17 cellular contexts compared by ENCODE assay signal in genomic region chr2:9490789-9491188, GRCh38. TPM values are rescaled to one million over a fixed set of nuclear protein-coding genes. Genes with fewer than 3 reads are reported as not detected.
"Had no signal": no experiment of that assay in that cellular context is flagged by ENCODE, and none has a peak within 500 bp of the region (broad histone marks: within the 10 kb centered on the region; RNA-seq: fewer than 3 reads in every experiment).

No MANE protein-coding gene starts in this region.

- ATAC-seq: effector memory CD8-positive, alpha-beta T cell; left cardiac atrium; lower lobe of right lung had no signal

- H3K4me3 Mint-ChIP-seq: activated CD4-positive, alpha-beta T cell treated with anti-CD3 and anti-CD28 coated beads, Interleukin-2, amount 10 ng/mL, durations not matched to agents 7 days and 5 days; effector memory CD8-positive, alpha-beta T cell; stimulated activated naive CD8-positive, alpha-beta T cell treated with anti-CD3 and anti-CD28 coated beads, Interleukin-15, Interleukin-2, amounts not matched to agents 100 ng/mL and 50 ng/mL, for 24 hours had no signal

- H3K4me1 ChIP-seq: ascending aorta, breast epithelium, lower lobe of right lung, SJCRH30 had no signal

- H3K9me3 ChIP-seq: ascending aorta, breast epithelium, heart right ventricle, lower lobe of right lung, neutrophil, SJCRH30, upper lobe of left lung had no signal

- DNase-seq: activated CD4-positive, alpha-beta T cell treated with anti-CD3 and anti-CD28 coated beads, Interleukin-2, amount 10 ng/mL, durations not matched to agents 7 days and 5 days; activated CD4-positive, CD25-positive, alpha-beta regulatory T cell; activated gamma-delta T cell treated with Interleukin-2 at 50 U/mL for 16 hours; dermis blood vessel endothelial cell; effector memory CD8-positive, alpha-beta T cell; heart right ventricle; left cardiac atrium; lower lobe of right lung; midbrain; SJCRH30; stimulated activated CD4-positive, alpha-beta T cell treated with anti-CD3 and anti-CD28 coated beads, Interleukin-2, amount 100 ng/mL, for 48 hours; T-helper 2 cell; upper lobe of left lung had no signal

- H3K9me3 Mint-ChIP-seq: activated CD4-positive, alpha-beta T cell treated with anti-CD3 and anti-CD28 coated beads, Interleukin-2, amount 10 ng/mL, durations not matched to agents 7 days and 5 days; effector memory CD8-positive, alpha-beta T cell; stimulated activated naive CD8-positive, alpha-beta T cell treated with anti-CD3 and anti-CD28 coated beads, Interleukin-15, Interleukin-2, amounts not matched to agents 100 ng/mL and 50 ng/mL, for 24 hours had no signal

- H3K27me3 Mint-ChIP-seq: activated CD4-positive, alpha-beta T cell treated with anti-CD3 and anti-CD28 coated beads, Interleukin-2, amount 10 ng/mL, durations not matched to agents 7 days and 5 days; effector memory CD8-positive, alpha-beta T cell; stimulated activated naive CD8-positive, alpha-beta T cell treated with anti-CD3 and anti-CD28 coated beads, Interleukin-15, Interleukin-2, amounts not matched to agents 100 ng/mL and 50 ng/mL, for 24 hours had no signal

- H3K27ac Mint-ChIP-seq: activated CD4-positive, alpha-beta T cell treated with anti-CD3 and anti-CD28 coated beads, Interleukin-2, amount 10 ng/mL, durations not matched to agents 7 days and 5 days; stimulated activated naive CD8-positive, alpha-beta T cell treated with anti-CD3 and anti-CD28 coated beads, Interleukin-15, Interleukin-2, amounts not matched to agents 100 ng/mL and 50 ng/mL, for 24 hours had no signal

- H3K4me3 ChIP-seq: ascending aorta, breast epithelium, heart right ventricle, lower lobe of right lung, SJCRH30, upper lobe of left lung had no signal

- H3K27ac ChIP-seq: ascending aorta, breast epithelium, heart right ventricle, lower lobe of right lung, SJCRH30, upper lobe of left lung had no signal

- H3K27me3 ChIP-seq: ascending aorta, breast epithelium, heart right ventricle, neutrophil, SJCRH30, upper lobe of left lung had no signal

RNA-seq across cellular contexts. Expression of gene IAH1, which starts 16.4 kb away (rescaled TPM):
- total RNA-seq: SJCRH30 had no signal
